In genomic region chr11:74398244-74399159, GRCh38 we compare ENCODE assay signal across 8 cellular contexts. TPM values are rescaled to one million over a fixed set of nuclear protein-coding genes. Genes with fewer than 3 reads are reported as not detected.
DNase-seq lines count a peak whose midpoint lies in the region; ATAC-seq and TF ChIP-seq lines count a peak whose summit lies in the region.

Gene PGM2L1, minus strand, starts transcription at chr11:74398433. Its CDS starts 272 bp downstream, at chr11:74398161.

- H3K9me3 Mint-ChIP-seq in central memory CD8-positive, alpha-beta T cell: no peaks in the 10 kb centered on the region

- H3K27ac ChIP-seq in spleen: peak within 1 kb of the TSS; percentile 70 to 94 (median 90)

- peak; percentile 77 for DNase-seq in AG09319 (ENCODE audit: extremely low read depth, low read depth)
- DNase-seq in NCI-H345 (lab: John Stamatoyannopoulos, UW): peak; percentile 97
- DNase-seq in activated CD4-positive, CD25-positive, alpha-beta regulatory T cell (lab: John Stamatoyannopoulos, UW): peak; percentile 81 to 92 (median 89)
- DNase-seq in central memory CD8-positive, alpha-beta T cell (ENCODE audit: low spot score in 2 of 2): peak; percentile 86 to 87
- DNase-seq in iris pigment epithelial cell (ENCODE audit: low read depth): peak; percentile 93
- DNase-seq in spleen: peak; percentile 97

- H3K4me1 ChIP-seq in spleen: peaks cover 6 to 23% (median 11%) of the 10 kb centered on the region in 6 donors

- TF ChIP-seq POLR2A in spleen (IDR thresholded peaks at IDR 0.05): peak in 1 of 3 donors; percentile 38

- peak; percentile 96 for ATAC-seq in GM19025 (IDR thresholded peaks at IDR 0.05; ENCODE audit: low read depth, unreplicated experiment)
- peak; percentile 93 for ATAC-seq in HG03280 (IDR thresholded peaks at IDR 0.05; ENCODE audit: unreplicated experiment)
- peak; percentile 84 for ATAC-seq in central memory CD8-positive, alpha-beta T cell (replicated peaks; ENCODE audit: extremely low read depth, poor library complexity, severe bottlenecking)

- peak within 1 kb of the TSS; percentile 63 to 96 (median 89) for H3K4me3 ChIP-seq in spleen

- no peaks in the 10 kb centered on the region for H3K36me3 ChIP-seq in spleen

- H3K4me3 Mint-ChIP-seq in central memory CD8-positive, alpha-beta T cell: peak within 1 kb of the TSS; percentile 79

- 0 to 1% (median 0%) methylated on average over 35 to 71 of the region's 71 CpGs for WGBS in spleen, 5 donors

- H3K27me3 ChIP-seq in spleen (replicated peaks in 1 of 7): no peaks in the 10 kb centered on the region

- intact Hi-C loops in spleen (cut with DNase I; ENCODE audit: low total_unique reads): no loop called here

- no peak for TF ChIP-seq CTCF in AG09319 (IDR thresholded peaks at IDR 0.05; ENCODE audit: low read depth, low read length)
- TF ChIP-seq CTCF in spleen (IDR thresholded peaks at IDR 0.05 in 8 of 11, conservative IDR thresholded peaks at IDR 0.05 in 3 of 11): peak in 2 of 11 experiments; percentile 6 to 7

- peak within 1 kb of the TSS; percentile 29 for H3K27ac Mint-ChIP-seq in central memory CD8-positive, alpha-beta T cell (ENCODE audit: low read depth)

- no peaks in the 10 kb centered on the region for H3K27me3 Mint-ChIP-seq in central memory CD8-positive, alpha-beta T cell

- no peaks in the 10 kb centered on the region for H3K9me3 ChIP-seq in spleen

- H3K4me1 Mint-ChIP-seq in central memory CD8-positive, alpha-beta T cell: peaks cover 19% of the 10 kb centered on the region

- peaks cover 2% of the 10 kb centered on the region for H3K36me3 Mint-ChIP-seq in central memory CD8-positive, alpha-beta T cell (ENCODE audit: insufficient read depth)

RNA-seq across cellular contexts. Expression of gene PGM2L1, which starts in this region (rescaled TPM):
- total RNA-seq in spleen: 1 to 10 TPM; 4.6 to 7.1 (median 5.5) TPM
- polyA plus RNA-seq in spleen: under 1 TPM; 0.37 to 0.99 (median 0.76) TPM

Comparison
In these comparisons a context has a peak if more than half of its experiments do, and no peak if none do; other contexts are left out.
1. Peak in every context shown above with its lines: DNase-seq, ATAC-seq, H3K4me3 ChIP-seq and H3K27ac ChIP-seq.